Comparison of ENCODE assay signal across 8 cellular contexts in the genomic region with DNA sequence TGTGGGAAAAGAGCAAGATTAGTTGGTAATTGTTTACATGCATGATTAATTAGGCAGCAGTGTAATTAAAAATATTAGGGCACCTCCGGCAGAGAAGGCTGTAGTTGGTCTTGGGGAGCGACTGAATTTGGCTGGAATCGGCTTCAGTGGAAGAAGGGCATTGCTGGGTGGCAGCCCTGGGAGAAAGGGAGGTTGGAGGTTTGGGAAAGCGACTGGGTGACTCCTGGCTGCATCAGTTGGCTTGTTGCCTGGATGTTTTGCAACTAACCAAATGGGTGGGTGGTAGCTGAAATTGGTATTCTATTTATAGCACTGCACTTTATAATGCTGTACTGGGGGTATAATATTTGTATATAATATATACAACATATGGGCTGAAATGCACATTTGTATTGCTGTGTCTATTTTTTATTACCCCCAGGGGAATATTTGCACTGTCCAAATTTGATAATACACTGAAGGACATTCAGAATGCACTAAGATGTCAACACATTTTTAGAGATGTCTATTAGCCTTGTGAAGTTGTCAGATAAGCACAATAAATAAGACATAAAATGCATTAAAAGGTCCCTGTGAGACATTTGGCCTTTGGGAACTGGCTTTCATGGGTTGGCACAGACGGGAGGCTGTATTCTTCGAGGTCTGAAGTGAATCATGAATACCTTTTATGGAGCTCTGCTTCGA. TPM values are rescaled to one million over a fixed set of nuclear protein-coding genes. Genes with fewer than 3 reads are reported as not detected.
DNase-seq lines count a peak whose midpoint lies in the region; ATAC-seq and TF ChIP-seq lines count a peak whose summit lies in the region.

No MANE protein-coding gene starts in this region.

- no peak overlapping the region for H3K27ac Mint-ChIP-seq in stimulated activated memory B cell treated with anti-CD40 and anti-IgM and Interleukin-4, amounts not matched to agents 10 μg/mL and 1 μg/mL and 100 μg/mL, for 72 hours

- peak overlapping the region; percentile 71 for H3K4me3 Mint-ChIP-seq in stimulated activated memory B cell treated with anti-CD40 and anti-IgM and Interleukin-4, amounts not matched to agents 10 μg/mL and 1 μg/mL and 100 μg/mL, for 72 hours

- ATAC-seq in left ventricle myocardium superior (peak; percentile 46), GM18517 (IDR thresholded peaks at IDR 0.05; ENCODE audit: unreplicated experiment) (no peak)
- ATAC-seq in stimulated activated memory B cell treated with anti-CD40 and anti-IgM and Interleukin-4, amounts not matched to agents 10 μg/mL and 1 μg/mL and 100 μg/mL, for 72 hours: no peak

- no peak for TF ChIP-seq CTCF in WI38 (IDR thresholded peaks at IDR 0.05; ENCODE audit: low read depth, low read length)

- DNase-seq in DMS79 treated with DMSO at 0.1 percent for 48 hours (lab: John Stamatoyannopoulos, UW) (peak; percentile 39), DMS79 (lab: John Stamatoyannopoulos, UW) (no peak), left ventricle myocardium superior (peak; percentile 35), KBM-7 (no peak), NCI-H1092 (lab: John Stamatoyannopoulos, UW) (no peak)

- intact Hi-C loops in left ventricle myocardium superior (cut with micrococcal nuclease): no loop called here

- no peaks in the 10 kb centered on the region for H3K27me3 Mint-ChIP-seq in stimulated activated memory B cell treated with anti-CD40 and anti-IgM and Interleukin-4, amounts not matched to agents 10 μg/mL and 1 μg/mL and 100 μg/mL, for 72 hours

- in situ Hi-C loops in KBM-7 (cut with MboI; ENCODE audit: low pct_unique_long_range_greater_than_20kb, low sequenced_read_pairs): no loop called here

- H3K36me3 Mint-ChIP-seq in stimulated activated memory B cell treated with anti-CD40 and anti-IgM and Interleukin-4, amounts not matched to agents 10 μg/mL and 1 μg/mL and 100 μg/mL, for 72 hours: no peaks in the 10 kb centered on the region

- peaks cover 20% of the 10 kb centered on the region for H3K4me1 Mint-ChIP-seq in stimulated activated memory B cell treated with anti-CD40 and anti-IgM and Interleukin-4, amounts not matched to agents 10 μg/mL and 1 μg/mL and 100 μg/mL, for 72 hours

- no peaks in the 10 kb centered on the region for H3K9me3 Mint-ChIP-seq in stimulated activated memory B cell treated with anti-CD40 and anti-IgM and Interleukin-4, amounts not matched to agents 10 μg/mL and 1 μg/mL and 100 μg/mL, for 72 hours

- peak overlapping the region; percentile 72 for H3K4me3 ChIP-seq in WI38 (ENCODE audit: low read depth, low read length)

RNA-seq across cellular contexts. Expression of a gene that starts 1.7 kb away (rescaled TPM):
- total RNA-seq in left ventricle myocardium superior: 20.3 TPM

RNA-seq across cellular contexts. Expression of a gene that starts 39.8 kb away (rescaled TPM):
- 82.4 TPM for total RNA-seq in left ventricle myocardium superior

Comparison
In these comparisons a context has a peak if more than half of its experiments do, and no peak if none do; other contexts are left out.
1. DNase-seq: peak in DMS79 treated with DMSO at 0.1 percent for 48 hours (single experiment) and left ventricle myocardium superior (single experiment); none in DMS79 (single experiment), KBM-7 (single experiment) and NCI-H1092 (single experiment).